In genomic region chr6:3308106-3308505, GRCh38 we compare ENCODE assay signal across 1 cellular context.
TF ChIP-seq lines count a peak whose summit lies in the region.

No MANE protein-coding gene starts in this region.

TF ChIP-seq in WTC11, 78 proteins besides CTCF, POLR2A, EP300 and RAD21 (continued from another document):
- TF ChIP-seq GRHL2 (CRISPR knock-in tag; IDR thresholded peaks at IDR 0.05; ENCODE audit: insufficient replicate concordance, severe bottlenecking) (no peak), ETV6 (CRISPR knock-in tag; IDR thresholded peaks at IDR 0.05) (no peak), ZSCAN18 (CRISPR knock-in tag; IDR thresholded peaks at IDR 0.05) (no peak), MYBL2 (CRISPR knock-in tag; IDR thresholded peaks at IDR 0.05) (no peak), SMAD3 (CRISPR knock-in tag; IDR thresholded peaks at IDR 0.05; ENCODE audit: borderline replicate concordance) (no peak), E2F5 (CRISPR knock-in tag; IDR thresholded peaks at IDR 0.05) (no peak), AFF4 (CRISPR knock-in tag; IDR thresholded peaks at IDR 0.05; ENCODE audit: borderline replicate concordance) (no peak), ZBTB43 (CRISPR knock-in tag; IDR thresholded peaks at IDR 0.05) (no peak), FOXP4 (CRISPR knock-in tag; IDR thresholded peaks at IDR 0.05) (no peak)
